In genomic region chr19:18117364-18117691, GRCh38 we compare ENCODE assay signal across 8 cellular contexts. TPM values are rescaled to one million over a fixed set of nuclear protein-coding genes. Genes with fewer than 3 reads are reported as not detected.
DNase-seq lines count a peak whose midpoint lies in the region; ATAC-seq and TF ChIP-seq lines count a peak whose summit lies in the region.

No MANE protein-coding gene starts in this region.

- H3K36me3 ChIP-seq in adipocyte (ENCODE audit: control insufficient read depth, insufficient read depth, low read length, severe bottlenecking), result peaks cover 3% of the 10 kb centered on the region
- peaks cover 19% of the 10 kb centered on the region for H3K36me3 ChIP-seq in lower lobe of right lung
- H3K36me3 ChIP-seq in upper lobe of left lung, result peaks cover 0 to 7% (median 4%) of the 10 kb centered on the region in 4 donors

- ATAC-seq in lower lobe of right lung (no peak), upper lobe of left lung (ENCODE audit: low FRiP score in 2 of 2) (no peak), HG02973 (IDR thresholded peaks at IDR 0.05; ENCODE audit: unreplicated experiment) (no peak)

- H3K9ac ChIP-seq in adipocyte (ENCODE audit: low read length), result peak overlapping the region; percentile 69

- peaks cover 18% of the 10 kb centered on the region for H3K4me1 ChIP-seq in adipocyte (ENCODE audit: control insufficient read depth, insufficient read depth, low read length)
- H3K4me1 ChIP-seq in lower lobe of right lung, result peaks cover 30% of the 10 kb centered on the region
- peaks cover 16 to 30% (median 19%) of the 10 kb centered on the region in 4 donors for H3K4me1 ChIP-seq in upper lobe of left lung

- H3K4me1 Mint-ChIP-seq in activated naive CD4-positive, alpha-beta T cell treated with anti-CD3 and anti-CD28 coated beads, Interleukin-2, amount 50 U/mL, for 24 hours, result peaks cover 44% of the 10 kb centered on the region

- peak overlapping the region; percentile 84 for H3K4me3 Mint-ChIP-seq in activated naive CD4-positive, alpha-beta T cell treated with anti-CD3 and anti-CD28 coated beads, Interleukin-2, amount 50 U/mL, for 24 hours

- no peak for DNase-seq in activated naive CD4-positive, alpha-beta T cell treated with Interleukin-2 at 50 U/mL for 16 hours
- no peak for DNase-seq in adipocyte (ENCODE audit: low read depth)
- no peak for DNase-seq in lower lobe of right lung
- DNase-seq in upper lobe of left lung, result no peak
- DNase-seq in AG08396 (ENCODE audit: low spot score), result no peak
- DNase-seq in superior temporal gyrus (ENCODE audit: extremely low spot score), result no peak

- no peaks in the 10 kb centered on the region for H3K9me3 Mint-ChIP-seq in activated naive CD4-positive, alpha-beta T cell treated with anti-CD3 and anti-CD28 coated beads, Interleukin-2, amount 50 U/mL, for 24 hours

- H3K27ac Mint-ChIP-seq in activated naive CD4-positive, alpha-beta T cell treated with anti-CD3 and anti-CD28 coated beads, Interleukin-2, amount 50 U/mL, for 24 hours, result peak overlapping the region; percentile 93

- H3K27ac ChIP-seq in lower lobe of right lung (no peak overlapping the region), upper lobe of left lung (peak overlapping the region in 2 of 4 donors; percentile 36 to 42)

- WGBS in upper lobe of left lung, 2 donors, result 21 to 35% methylated on average over 8 to 11 of the region's 11 CpGs

- intact Hi-C loops in lower lobe of right lung (cut with DNase I), result no loop called here

- H3K4me3 ChIP-seq in adipocyte (ENCODE audit: low read length), result peak overlapping the region; percentile 79
- H3K4me3 ChIP-seq in lower lobe of right lung, result peak overlapping the region; percentile 77
- H3K4me3 ChIP-seq in upper lobe of left lung, result peak overlapping the region in 3 of 4 donors; percentile 80 to 88 (median 81)

- H3K9me3 ChIP-seq in adipocyte (ENCODE audit: control insufficient read depth, low read length) (no peaks in the 10 kb centered on the region), lower lobe of right lung (no peaks in the 10 kb centered on the region), upper lobe of left lung (no peaks in the 10 kb centered on the region)

- H3K27me3 ChIP-seq in adipocyte (replicated peaks; ENCODE audit: control insufficient read depth, insufficient read depth, low read length), result no peaks in the 10 kb centered on the region
- no peaks in the 10 kb centered on the region for H3K27me3 ChIP-seq in lower lobe of right lung (ENCODE audit: low read depth)
- no peaks in the 10 kb centered on the region for H3K27me3 ChIP-seq in upper lobe of left lung

- no peak for TF ChIP-seq EP300 in upper lobe of left lung (IDR thresholded peaks at IDR 0.05)

- TF ChIP-seq POLR2A in upper lobe of left lung (IDR thresholded peaks at IDR 0.05), result no peak

- H3K36me3 Mint-ChIP-seq in activated naive CD4-positive, alpha-beta T cell treated with anti-CD3 and anti-CD28 coated beads, Interleukin-2, amount 50 U/mL, for 24 hours, result peaks cover 3% of the 10 kb centered on the region

- no peaks in the 10 kb centered on the region for H3K27me3 Mint-ChIP-seq in activated naive CD4-positive, alpha-beta T cell treated with anti-CD3 and anti-CD28 coated beads, Interleukin-2, amount 50 U/mL, for 24 hours

- no peak for TF ChIP-seq CTCF in lower lobe of right lung (IDR thresholded peaks at IDR 0.05)
- no peak for TF ChIP-seq CTCF in upper lobe of left lung (IDR thresholded peaks at IDR 0.05)

RNA-seq across cellular contexts. Expression of gene MAST3, which starts 19.8 kb away (rescaled TPM):
- total RNA-seq in lower lobe of right lung (29.2 TPM), upper lobe of left lung (10 to 100 TPM in 4 of 6 donors, 1 to 10 TPM in 2; 9.3 to 67.1 (median 27.5) TPM)

RNA-seq across cellular contexts. Expression of gene IL12RB1, which starts 30.6 kb away (rescaled TPM):
- total RNA-seq in lower lobe of right lung, result 14.6 TPM
- 10 to 100 TPM in 1 of 6 donors, 1 to 10 TPM in 5; 2.6 to 13.2 (median 8.6) TPM for total RNA-seq in upper lobe of left lung

RNA-seq across cellular contexts. Expression of gene PIK3R2, which starts 35.6 kb away (rescaled TPM):
- total RNA-seq in lower lobe of right lung, result 21.6 TPM
- total RNA-seq in upper lobe of left lung, result 10 to 100 TPM; 11.0 to 65.1 (median 30.3) TPM

RNA-seq across cellular contexts. Expression of gene IFI30, which starts 56.3 kb away (rescaled TPM):
- total RNA-seq in lower lobe of right lung (682 TPM), upper lobe of left lung (100 to 1,000 TPM; 228 to 764 (median 476) TPM)
